1 cellular context compared by ENCODE assay signal in genomic region chr2:1728821-1729220, GRCh38.
TF ChIP-seq lines count a peak whose summit lies in the region.

No MANE protein-coding gene starts in this region.

TF ChIP-seq in H1, 55 proteins besides CTCF, POLR2A, EP300 and RAD21 (continued from another document):
- TF ChIP-seq, protein P1, sequence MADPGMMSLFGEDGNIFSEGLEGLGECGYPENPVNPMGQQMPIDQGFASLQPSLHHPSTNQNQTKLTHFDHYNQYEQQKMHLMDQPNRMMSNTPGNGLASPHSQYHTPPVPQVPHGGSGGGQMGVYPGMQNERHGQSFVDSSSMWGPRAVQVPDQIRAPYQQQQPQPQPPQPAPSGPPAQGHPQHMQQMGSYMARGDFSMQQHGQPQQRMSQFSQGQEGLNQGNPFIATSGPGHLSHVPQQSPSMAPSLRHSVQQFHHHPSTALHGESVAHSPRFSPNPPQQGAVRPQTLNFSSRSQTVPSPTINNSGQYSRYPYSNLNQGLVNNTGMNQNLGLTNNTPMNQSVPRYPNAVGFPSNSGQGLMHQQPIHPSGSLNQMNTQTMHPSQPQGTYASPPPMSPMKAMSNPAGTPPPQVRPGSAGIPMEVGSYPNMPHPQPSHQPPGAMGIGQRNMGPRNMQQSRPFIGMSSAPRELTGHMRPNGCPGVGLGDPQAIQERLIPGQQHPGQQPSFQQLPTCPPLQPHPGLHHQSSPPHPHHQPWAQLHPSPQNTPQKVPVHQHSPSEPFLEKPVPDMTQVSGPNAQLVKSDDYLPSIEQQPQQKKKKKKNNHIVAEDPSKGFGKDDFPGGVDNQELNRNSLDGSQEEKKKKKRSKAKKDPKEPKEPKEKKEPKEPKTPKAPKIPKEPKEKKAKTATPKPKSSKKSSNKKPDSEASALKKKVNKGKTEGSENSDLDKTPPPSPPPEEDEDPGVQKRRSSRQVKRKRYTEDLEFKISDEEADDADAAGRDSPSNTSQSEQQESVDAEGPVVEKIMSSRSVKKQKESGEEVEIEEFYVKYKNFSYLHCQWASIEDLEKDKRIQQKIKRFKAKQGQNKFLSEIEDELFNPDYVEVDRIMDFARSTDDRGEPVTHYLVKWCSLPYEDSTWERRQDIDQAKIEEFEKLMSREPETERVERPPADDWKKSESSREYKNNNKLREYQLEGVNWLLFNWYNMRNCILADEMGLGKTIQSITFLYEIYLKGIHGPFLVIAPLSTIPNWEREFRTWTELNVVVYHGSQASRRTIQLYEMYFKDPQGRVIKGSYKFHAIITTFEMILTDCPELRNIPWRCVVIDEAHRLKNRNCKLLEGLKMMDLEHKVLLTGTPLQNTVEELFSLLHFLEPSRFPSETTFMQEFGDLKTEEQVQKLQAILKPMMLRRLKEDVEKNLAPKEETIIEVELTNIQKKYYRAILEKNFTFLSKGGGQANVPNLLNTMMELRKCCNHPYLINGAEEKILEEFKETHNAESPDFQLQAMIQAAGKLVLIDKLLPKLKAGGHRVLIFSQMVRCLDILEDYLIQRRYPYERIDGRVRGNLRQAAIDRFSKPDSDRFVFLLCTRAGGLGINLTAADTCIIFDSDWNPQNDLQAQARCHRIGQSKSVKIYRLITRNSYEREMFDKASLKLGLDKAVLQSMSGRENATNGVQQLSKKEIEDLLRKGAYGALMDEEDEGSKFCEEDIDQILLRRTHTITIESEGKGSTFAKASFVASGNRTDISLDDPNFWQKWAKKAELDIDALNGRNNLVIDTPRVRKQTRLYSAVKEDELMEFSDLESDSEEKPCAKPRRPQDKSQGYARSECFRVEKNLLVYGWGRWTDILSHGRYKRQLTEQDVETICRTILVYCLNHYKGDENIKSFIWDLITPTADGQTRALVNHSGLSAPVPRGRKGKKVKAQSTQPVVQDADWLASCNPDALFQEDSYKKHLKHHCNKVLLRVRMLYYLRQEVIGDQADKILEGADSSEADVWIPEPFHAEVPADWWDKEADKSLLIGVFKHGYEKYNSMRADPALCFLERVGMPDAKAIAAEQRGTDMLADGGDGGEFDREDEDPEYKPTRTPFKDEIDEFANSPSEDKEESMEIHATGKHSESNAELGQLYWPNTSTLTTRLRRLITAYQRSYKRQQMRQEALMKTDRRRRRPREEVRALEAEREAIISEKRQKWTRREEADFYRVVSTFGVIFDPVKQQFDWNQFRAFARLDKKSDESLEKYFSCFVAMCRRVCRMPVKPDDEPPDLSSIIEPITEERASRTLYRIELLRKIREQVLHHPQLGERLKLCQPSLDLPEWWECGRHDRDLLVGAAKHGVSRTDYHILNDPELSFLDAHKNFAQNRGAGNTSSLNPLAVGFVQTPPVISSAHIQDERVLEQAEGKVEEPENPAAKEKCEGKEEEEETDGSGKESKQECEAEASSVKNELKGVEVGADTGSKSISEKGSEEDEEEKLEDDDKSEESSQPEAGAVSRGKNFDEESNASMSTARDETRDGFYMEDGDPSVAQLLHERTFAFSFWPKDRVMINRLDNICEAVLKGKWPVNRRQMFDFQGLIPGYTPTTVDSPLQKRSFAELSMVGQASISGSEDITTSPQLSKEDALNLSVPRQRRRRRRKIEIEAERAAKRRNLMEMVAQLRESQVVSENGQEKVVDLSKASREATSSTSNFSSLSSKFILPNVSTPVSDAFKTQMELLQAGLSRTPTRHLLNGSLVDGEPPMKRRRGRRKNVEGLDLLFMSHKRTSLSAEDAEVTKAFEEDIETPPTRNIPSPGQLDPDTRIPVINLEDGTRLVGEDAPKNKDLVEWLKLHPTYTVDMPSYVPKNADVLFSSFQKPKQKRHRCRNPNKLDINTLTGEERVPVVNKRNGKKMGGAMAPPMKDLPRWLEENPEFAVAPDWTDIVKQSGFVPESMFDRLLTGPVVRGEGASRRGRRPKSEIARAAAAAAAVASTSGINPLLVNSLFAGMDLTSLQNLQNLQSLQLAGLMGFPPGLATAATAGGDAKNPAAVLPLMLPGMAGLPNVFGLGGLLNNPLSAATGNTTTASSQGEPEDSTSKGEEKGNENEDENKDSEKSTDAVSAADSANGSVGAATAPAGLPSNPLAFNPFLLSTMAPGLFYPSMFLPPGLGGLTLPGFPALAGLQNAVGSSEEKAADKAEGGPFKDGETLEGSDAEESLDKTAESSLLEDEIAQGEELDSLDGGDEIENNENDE (IDR thresholded peaks at IDR 0.05; ENCODE audit: insufficient replicate concordance, low read length), result no peak
- TF ChIP-seq ASH2L (IDR thresholded peaks at IDR 0.05; ENCODE audit: low read length) (no peak), RBBP5 (IDR thresholded peaks at IDR 0.05; ENCODE audit: borderline replicate concordance, low read depth, low read length) (no peak)
